8 cellular contexts compared by ENCODE assay signal in genomic region chr10:28179490-28180099, GRCh38.
DNase-seq lines count a peak whose midpoint lies in the region; ATAC-seq and TF ChIP-seq lines count a peak whose summit lies in the region.

No MANE protein-coding gene starts in this region.

- H3K27ac Mint-ChIP-seq in CD4-positive, alpha-beta T cell, result peak overlapping the region; percentile 87

- H3K36me3 Mint-ChIP-seq in CD4-positive, alpha-beta T cell (ENCODE audit: low read depth), result peaks cover 5% of the 10 kb centered on the region

- no peaks in the 10 kb centered on the region for H3K27me3 ChIP-seq in CD4-positive, alpha-beta T cell (ENCODE audit: control insufficient read depth, insufficient read depth, low read length)
- no peaks in the 10 kb centered on the region for H3K27me3 ChIP-seq in transverse colon

- peaks cover 0 to 16% (median 9%) of the 10 kb centered on the region in 4 donors for H3K4me1 ChIP-seq in transverse colon

- in situ Hi-C loops in GM13977 (cut with MboI; ENCODE audit: low pct_unique_long_range_greater_than_20kb, low sequenced_read_pairs, unreplicated experiment) (no loop called here), transverse colon (cut with MboI; ENCODE audit: low pct_ligation_motif_present in 1 of 4, low pct_unique_long_range_greater_than_20kb in 1 of 4, low sequenced_read_pairs in 3 of 4) (loop anchor here in 3 of 4 donors (25.0 kb wide), 1 partner anchor 442 kb away; the partner anchor contains the start of gene MKX (in 3 of the 3))

- no peaks in the 10 kb centered on the region for H3K9me3 Mint-ChIP-seq in CD4-positive, alpha-beta T cell

- peak; percentile 75 for ATAC-seq in CD4-positive, alpha-beta T cell (ENCODE audit: poor library complexity)
- ATAC-seq in HG03571 (IDR thresholded peaks at IDR 0.05; ENCODE audit: unreplicated experiment), result peak; percentile 57
- ATAC-seq in left lobe of liver, result peak; percentile 83
- no peak for ATAC-seq in GM21717 (IDR thresholded peaks at IDR 0.05; ENCODE audit: unreplicated experiment)

- WGBS in transverse colon (ENCODE audit: low coverage in 1 of 2), 2 donors, result 0 to 4% methylated on average over 2 of the region's 2 CpGs

- DNase-seq in CD4-positive, alpha-beta T cell, result peak in 1 of 10 experiments; percentile 8
- DNase-seq in GM13977 (ENCODE audit: low spot score) (peak; percentile 44), RPMI8226 (peak; percentile 50), cerebellum (ENCODE audit: low spot score) (peak; percentile 46), left lobe of liver (ENCODE audit: low spot score) (no peak), transverse colon (no peak)

- no peak overlapping the region for H3K4me3 ChIP-seq in transverse colon

- H3K36me3 ChIP-seq in transverse colon, result no peaks in the 10 kb centered on the region

- peak; percentile 90 for TF ChIP-seq CTCF in CD4-positive, alpha-beta T cell (IDR thresholded peaks at IDR 0.05)
- TF ChIP-seq CTCF in GM13977 (IDR thresholded peaks at IDR 0.05; ENCODE audit: extremely low read depth, insufficient read depth, missing control alignments), result peak; percentile 67
- TF ChIP-seq CTCF in transverse colon (IDR thresholded peaks at IDR 0.05), result peak; percentile 64 to 81 (median 73)

- H3K4me1 Mint-ChIP-seq in CD4-positive, alpha-beta T cell (ENCODE audit: low read depth), result peaks cover 51% of the 10 kb centered on the region

- H3K27me3 Mint-ChIP-seq in CD4-positive, alpha-beta T cell, result no peaks in the 10 kb centered on the region

- H3K27ac ChIP-seq in CD4-positive, alpha-beta T cell (ENCODE audit: low read depth, low read length), result no peak overlapping the region
- no peak overlapping the region for H3K27ac ChIP-seq in transverse colon

- POLR2A ChIA-PET in CD4-positive, alpha-beta T cell (lab: Charles Lee), result interaction anchor here (0.6 to 1.2 kb wide), 2 partner anchors 154 to 437 kb away, joined by 3 read pairs; no protein-coding TSS in a partner anchor

- CTCF ChIA-PET in CD4-positive, alpha-beta T cell (lab: Charles Lee), result interaction anchor here (0.6 to 2.3 kb wide), 8 partner anchors 11 to 428 kb away, joined by 3 to 14 read pairs (median 4); partner anchors contain the start of gene MPP7

- H3K9me3 ChIP-seq in CD4-positive, alpha-beta T cell (ENCODE audit: control insufficient read depth, low read length), result no peaks in the 10 kb centered on the region
- no peaks in the 10 kb centered on the region for H3K9me3 ChIP-seq in transverse colon

- no peak for TF ChIP-seq POLR2A in transverse colon (IDR thresholded peaks at IDR 0.05)

- TF ChIP-seq EP300 in transverse colon (IDR thresholded peaks at IDR 0.05; ENCODE audit: low read depth), result no peak

- intact Hi-C loops in CD4-positive, alpha-beta T cell (cut with DNase I, micrococcal nuclease), result loop anchor here (5.0 kb wide), 4 partner anchors 123 to 732 kb away; partner anchors contain the start of gene MPP7 (in 1 of the 2)
- intact Hi-C loops in transverse colon (cut with DNase I; ENCODE audit: low total_unique reads), result loop anchor here (10.0 kb wide), 1 partner anchor 435 kb away; the partner anchor contains the start of gene MKX

- H3K4me3 Mint-ChIP-seq in CD4-positive, alpha-beta T cell, result peak overlapping the region; percentile 72

Comparison
In these comparisons a context has a peak if more than half of its experiments do, and no peak if none do; other contexts are left out.
1. DNase-seq: peak in GM13977 (single experiment), RPMI8226 (single experiment) and cerebellum (single experiment); none in left lobe of liver (single experiment) and transverse colon (single experiment).
2. Peak in every context shown above with its lines, with median percentiles within 50 percentile points of each other: CTCF ChIP-seq.